8 cellular contexts compared by ENCODE assay signal in the genomic region with DNA sequence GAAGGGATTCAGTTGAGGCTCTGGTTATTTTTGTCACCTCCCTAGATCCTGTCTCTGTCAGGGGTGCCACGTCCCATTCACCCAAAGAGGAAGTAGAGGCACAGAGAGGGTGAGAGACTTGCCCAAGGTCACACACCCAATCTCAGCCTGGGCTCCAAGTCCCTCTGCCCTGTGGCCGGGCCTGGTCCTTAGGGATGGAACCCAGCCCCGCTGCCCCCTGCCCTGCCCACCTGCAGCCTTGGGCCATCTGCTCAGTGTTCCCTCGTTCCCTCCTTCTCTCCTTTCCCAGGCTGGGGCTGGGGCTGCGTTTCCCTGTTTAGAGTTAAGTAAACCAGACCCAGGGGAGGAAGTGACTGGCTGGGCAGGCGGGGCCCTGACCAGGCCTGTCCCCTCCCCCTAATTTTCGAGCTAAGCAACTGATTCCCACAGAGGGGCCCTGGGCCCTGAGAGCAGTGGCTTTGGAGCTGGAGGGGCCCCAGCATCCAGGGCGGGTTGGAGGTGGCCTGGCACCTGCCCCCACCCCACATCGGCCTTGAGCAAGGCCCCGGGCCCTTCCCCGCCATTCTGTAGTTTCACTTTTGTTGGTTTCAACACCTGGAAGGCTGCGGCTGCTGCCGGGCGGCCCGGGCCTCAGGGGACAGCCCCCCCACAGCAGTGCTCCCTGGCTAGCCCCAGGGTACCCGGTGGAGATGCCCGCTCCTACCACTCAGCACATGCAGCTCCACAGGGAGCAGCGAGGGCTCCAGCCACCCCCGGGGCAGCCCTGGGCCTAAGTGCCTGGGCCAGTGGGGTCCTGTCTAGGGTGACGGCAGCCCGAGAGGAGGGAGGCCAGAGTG. TPM values are rescaled to one million over a fixed set of nuclear protein-coding genes. Genes with fewer than 3 reads are reported as not detected.
DNase-seq lines count a peak whose midpoint lies in the region; ATAC-seq lines count a peak whose summit lies in the region.

No MANE protein-coding gene starts in this region.

- DNase-seq in SW480 (ENCODE audit: low spot score) (peak; percentile 39), astrocyte of the hippocampus (ENCODE audit: low read depth, low spot score) (peak; percentile 59), immature natural killer cell (peak; percentile 59 to 72 (median 66)), NCI-H2171 (lab: John Stamatoyannopoulos, UW) (no peak)
- peak; percentile 38 for DNase-seq in stimulated activated CD4-positive, alpha-beta T cell treated with anti-CD3 and anti-CD28 coated beads, Interleukin-12 subunit alpha, Interleukin-12 subunit beta, amount 100 ng/mL, for 4 hours

- ATAC-seq in GM18870 (IDR thresholded peaks at IDR 0.05; ENCODE audit: unreplicated experiment) (peak; percentile 50), HG03432 (IDR thresholded peaks at IDR 0.05; ENCODE audit: unreplicated experiment) (peak; percentile 59)

- no peaks in the 10 kb centered on the region for H3K36me3 Mint-ChIP-seq in immature natural killer cell

- H3K4me3 ChIP-seq in ACC112 (ENCODE audit: low read depth, low read length) = peak overlapping the region; percentile 88

- H3K4me3 Mint-ChIP-seq in immature natural killer cell = peak overlapping the region; percentile 90 to 94 (median 93)

- H3K27ac Mint-ChIP-seq in immature natural killer cell = peak overlapping the region; percentile 87 to 97 (median 94)

- H3K27me3 Mint-ChIP-seq in immature natural killer cell (ENCODE audit: low read depth in 3 of 3) = peaks cover 0 to 10% (median 3%) of the 10 kb centered on the region in 3 donors

- no peaks in the 10 kb centered on the region for H3K9me3 Mint-ChIP-seq in immature natural killer cell

- H2AFZ ChIP-seq in ACC112 (ENCODE audit: low read length, unreplicated experiment) = no peak overlapping the region

- H3K27ac ChIP-seq in ACC112 (ENCODE audit: low read depth, low read length) = peak overlapping the region; percentile 82

- peaks cover 50% of the 10 kb centered on the region for H3K79me2 ChIP-seq in ACC112 (ENCODE audit: control insufficient read depth, insufficient read depth, low read length, unreplicated experiment)

- peaks cover 34 to 44% of the 10 kb centered on the region in 2 donors for H3K4me1 Mint-ChIP-seq in immature natural killer cell

- H3K4me1 ChIP-seq in ACC112 (ENCODE audit: control insufficient read depth, insufficient read depth, low read length, unreplicated experiment) = peaks cover 19% of the 10 kb centered on the region

- no peaks in the 10 kb centered on the region; the same call in 1 of the 2 replicates for H3K36me3 ChIP-seq in ACC112 (ENCODE audit: insufficient read depth, low read length)

- H3K27me3 ChIP-seq in ACC112 (ENCODE audit: insufficient read depth, low read length) = no peaks in the 10 kb centered on the region

RNA-seq across cellular contexts. Expression of a gene that starts 1.5 kb away (rescaled TPM):
- 100 to 1,000 TPM in 1 of 3 donors, 10 to 100 TPM in 2; 93.0 to 132 (median 93.3) TPM for polyA plus RNA-seq in immature natural killer cell

RNA-seq across cellular contexts. Expression of a gene that starts 9.9 kb away (rescaled TPM):
- polyA plus RNA-seq in immature natural killer cell = 100 to 1,000 TPM; 204 to 258 (median 215) TPM

RNA-seq across cellular contexts. Expression of a gene that starts 30.2 kb away (rescaled TPM):
- 1 to 10 TPM in 2 of 3 donors, not detected in 1; 3.4 to 3.8 TPM for polyA plus RNA-seq in immature natural killer cell

RNA-seq across cellular contexts. Expression of a gene that starts 36.4 kb away (rescaled TPM):
- polyA plus RNA-seq in immature natural killer cell = 10 to 100 TPM; 29.7 to 42.7 (median 38.6) TPM
